Comparison of ENCODE assay signal across 7 cellular contexts in genomic region chr11:65413077-65413664, GRCh38. TPM values are rescaled to one million over a fixed set of nuclear protein-coding genes. Genes with fewer than 3 reads are reported as not detected.
DNase-seq lines count a peak whose midpoint lies in the region; ATAC-seq and TF ChIP-seq lines count a peak whose summit lies in the region.
"Not testable (repeated sequence)": the region's sequence is repeated elsewhere in the genome, so short reads cannot be mapped to it uniquely, and the experiment has no call there.

No MANE protein-coding gene starts in this region.

- not testable (repeated sequence) for H3K4me1 ChIP-seq in RWPE2 (ENCODE audit: insufficient read depth, poor library complexity, severe bottlenecking)
- H3K4me1 ChIP-seq in tibial artery, result peaks cover 0 to 25% (median 25%) of the 10 kb centered on the region in 4 donors

- H3K27ac ChIP-seq in RWPE2 (ENCODE audit: poor library complexity, severe bottlenecking); tibial artery: not testable (repeated sequence)
- H3K27ac ChIP-seq in angular gyrus (ENCODE audit: low read depth, low read length), result peak overlapping the region; percentile 67

- H3K27me3 ChIP-seq in RWPE2 (ENCODE audit: insufficient read depth, poor library complexity, severe bottlenecking); tibial artery: not testable (repeated sequence)

- DNase-seq in RWPE2 (ENCODE audit: low spot score) (peak; percentile 26), left cardiac atrium (peak; percentile 7), medulla oblongata (ENCODE audit: extremely low spot score) (peak; percentile 46), sciatic nerve (ENCODE audit: low spot score) (peak; percentile 73), tibial artery (peak; percentile 12 to 28)
- not testable (repeated sequence) for DNase-seq in endothelial cell (ENCODE audit: low spot score)

- H3K4me3 ChIP-seq in RWPE2 (ENCODE audit: severe bottlenecking); tibial artery: not testable (repeated sequence)

- peaks cover 26% of the 10 kb centered on the region for H3K4me1 Mint-ChIP-seq in endothelial cell (ENCODE audit: unreplicated experiment)

- not testable (repeated sequence) for TF ChIP-seq CTCF in RWPE2 (IDR thresholded peaks at IDR 0.05; ENCODE audit: poor library complexity, severe bottlenecking); endothelial cell (IDR thresholded peaks at IDR 0.05; ENCODE audit: unreplicated experiment); tibial artery (IDR thresholded peaks at IDR 0.05)

- ATAC-seq in RWPE2 (ENCODE audit: low read depth); left cardiac atrium: not testable (repeated sequence)
- ATAC-seq in sciatic nerve, result peak; percentile 16

- peaks cover 22% of the 10 kb centered on the region for H3K36me3 ChIP-seq in RWPE2 (ENCODE audit: low read depth)
- peaks cover 26 to 49% (median 43%) of the 10 kb centered on the region in 3 donors for H3K36me3 ChIP-seq in tibial artery

- peak overlapping the region; percentile 62 for H3K4me3 Mint-ChIP-seq in endothelial cell (ENCODE audit: unreplicated experiment)

- H3K27me3 Mint-ChIP-seq in endothelial cell (ENCODE audit: unreplicated experiment), result peaks cover 16% of the 10 kb centered on the region

- H3K9me3 Mint-ChIP-seq in endothelial cell (ENCODE audit: unreplicated experiment), result not testable (repeated sequence)

- intact Hi-C loops in left cardiac atrium (cut with DNase I); sciatic nerve (cut with DNase I); tibial artery (cut with DNase I; ENCODE audit: low total_unique reads): not testable (repeated sequence)

- H3K36me3 Mint-ChIP-seq in endothelial cell (ENCODE audit: low read depth, unreplicated experiment), result peaks cover 26% of the 10 kb centered on the region

- H3K27ac Mint-ChIP-seq in endothelial cell (ENCODE audit: unreplicated experiment), result not testable (repeated sequence)

- H3K9me3 ChIP-seq in RWPE2 (ENCODE audit: severe bottlenecking); tibial artery: not testable (repeated sequence)

RNA-seq across cellular contexts. Expression of gene NEAT1, which starts 9.4 kb away (rescaled TPM):
- total RNA-seq in endothelial cell (ENCODE audit: unreplicated experiment) (43.4 TPM), left cardiac atrium (100 to 1,000 TPM; 405 to 657 TPM), sciatic nerve (1,255 TPM)

RNA-seq across cellular contexts. Expression of gene FRMD8, which starts 26.7 kb away (rescaled TPM):
- total RNA-seq in endothelial cell (ENCODE audit: unreplicated experiment) (76.0 TPM), left cardiac atrium (10 to 100 TPM; 13.4 to 21.5 TPM), sciatic nerve (65.9 TPM)

RNA-seq across cellular contexts. Expression of gene SLC25A45, which starts 30.7 kb away (rescaled TPM):
- 3.3 TPM for total RNA-seq in endothelial cell (ENCODE audit: unreplicated experiment)
- 1 to 10 TPM; 4.1 to 7.2 TPM for total RNA-seq in left cardiac atrium
- total RNA-seq in sciatic nerve, result 12.0 TPM

RNA-seq across cellular contexts. Expression of gene TIGD3, which starts 58.6 kb away (rescaled TPM):
- 0.44 TPM for total RNA-seq in endothelial cell (ENCODE audit: unreplicated experiment)
- total RNA-seq in left cardiac atrium, result under 1 TPM in 1 of 2 donors, not detected in 1; 0.12 TPM
- not detected for total RNA-seq in sciatic nerve
